In genomic region chr17:74268052-74268451, GRCh38 we compare ENCODE assay signal across 33 cellular contexts. TPM values are rescaled to one million over a fixed set of nuclear protein-coding genes. Genes with fewer than 3 reads are reported as not detected.
DNase-seq lines count a peak whose midpoint lies in the region; ATAC-seq and TF ChIP-seq lines count a peak whose summit lies in the region.
"Had no signal": no experiment of that assay in that cellular context is flagged by ENCODE, and none has a peak within 500 bp of the region (broad histone marks: within the 10 kb centered on the region; RNA-seq: fewer than 3 reads in every experiment).

No MANE protein-coding gene starts in this region.

- H3K27me3 ChIP-seq in lower lobe of right lung (ENCODE audit: low read depth) (no peaks in the 10 kb centered on the region), left ventricle myocardium inferior (ENCODE audit: low read depth) (peaks cover 3% of the 10 kb centered on the region)
- H3K27me3 ChIP-seq: BLaER1, SJCRH30 had no signal

- peaks cover 17% of the 10 kb centered on the region for H3K4me1 Mint-ChIP-seq in T-helper 17 cell
- H3K4me1 Mint-ChIP-seq: IgD-negative memory B cell had no signal

- H3K4me3 Mint-ChIP-seq in T-helper 17 cell = peak overlapping the region; percentile 47
- H3K4me3 Mint-ChIP-seq: IgD-negative memory B cell had no signal

- H3K27ac ChIP-seq in lower lobe of right lung (peak overlapping the region; percentile 58), temporal lobe (ENCODE audit: low read depth, low read length) (peak overlapping the region; percentile 20), left ventricle myocardium inferior (replicated peaks) (no peak overlapping the region)
- H3K27ac ChIP-seq: BLaER1, HL-60, KMS-11, PC-9, SJCRH30 had no signal

- H3K9me3 ChIP-seq in T-helper 17 cell (ENCODE audit: control insufficient read depth, low read length, poor library complexity, severe bottlenecking) (no peaks in the 10 kb centered on the region), lower lobe of right lung (no peaks in the 10 kb centered on the region), left ventricle myocardium inferior (replicated peaks) (no peaks in the 10 kb centered on the region)
- H3K9me3 ChIP-seq: SJCRH30 had no signal

- no peaks in the 10 kb centered on the region for H3K36me3 Mint-ChIP-seq in T-helper 17 cell (ENCODE audit: low read depth)
- H3K36me3 Mint-ChIP-seq: CD4-positive, alpha-beta memory T cell; IgD-negative memory B cell had no signal

- TF ChIP-seq CTCF in lower lobe of right lung (IDR thresholded peaks at IDR 0.05) (no peak), left ventricle myocardium inferior (IDR thresholded peaks at IDR 0.05; ENCODE audit: borderline replicate concordance) (no peak)

- no peaks in the 10 kb centered on the region for H3K36me3 ChIP-seq in lower lobe of right lung
- no peaks in the 10 kb centered on the region for H3K36me3 ChIP-seq in left ventricle myocardium inferior
- H3K36me3 ChIP-seq: BLaER1, SJCRH30 had no signal

- H3K27ac Mint-ChIP-seq in T-helper 17 cell = peak overlapping the region; percentile 81
- H3K27ac Mint-ChIP-seq: IgD-negative memory B cell had no signal

- DNase-seq in NCI-H2171 treated with DMSO at 0.1 percent for 48 hours (lab: John Stamatoyannopoulos, UW) (peak; percentile 38), NCI-H2171 (lab: John Stamatoyannopoulos, UW) (no peak), T-helper 17 cell (no peak), lower lobe of right lung (peak; percentile 71), islet precursor cell (no peak), left ventricle myocardium inferior (no peak)
- DNase-seq: CD4-positive, alpha-beta memory T cell; COR-L47; EL; GDM1; GOT3; NCI-H1048; NCI-H1417; NCI-H1694; NCI-H2029 treated with DMSO at 0.1 percent for 48 hours; NCI-H446; NCI-H524 treated with DMSO at 0.1 percent for 48 hours; NCI-H774; NK-92 treated with Interleukin-12 subunit alpha and Interleukin-12 subunit beta, amount 100 ng/mL, for 24 hours had no signal

- intact Hi-C loops in lower lobe of right lung (cut with DNase I) = no loop called here
- intact Hi-C loops in left ventricle myocardium inferior (cut with micrococcal nuclease) = no loop called here

- H3K27me3 Mint-ChIP-seq in T-helper 17 cell = peaks cover 7% of the 10 kb centered on the region
- H3K27me3 Mint-ChIP-seq: CD4-positive, alpha-beta memory T cell had no signal

- H3K4me1 ChIP-seq in lower lobe of right lung (peaks cover 14% of the 10 kb centered on the region), left ventricle myocardium inferior (peaks cover 18% of the 10 kb centered on the region)

- ATAC-seq in T-helper 17 cell (no peak), lower lobe of right lung (peak; percentile 52 to 73), HG03139 (IDR thresholded peaks at IDR 0.05; ENCODE audit: unreplicated experiment) (no peak)
- ATAC-seq: GM12878, HCT116, Right ventricle myocardium inferior, SK-N-SH treated with all-trans-retinoic acid at 6 μM for 48 hours had no signal

- H3K4me3 ChIP-seq in lower lobe of right lung (no peak overlapping the region), left ventricle myocardium inferior (no peak overlapping the region)
- H3K4me3 ChIP-seq: BLaER1, GM12878, PC-9, SJCRH30 had no signal

RNA-seq across cellular contexts. Expression of gene DNAI2, which starts 6.0 kb away (rescaled TPM):
- total RNA-seq in T-helper 17 cell (1 to 10 TPM; 4.1 to 4.2 TPM), lower lobe of right lung (6.2 TPM), temporal lobe (0.25 TPM), left ventricle myocardium inferior (not detected)
- total RNA-seq: A172, PC-9, Right ventricle myocardium inferior, RPMI7951, SJCRH30 had no signal

RNA-seq across cellular contexts. Expression of gene TTYH2, which starts 54.7 kb away (rescaled TPM):
- 10 to 100 TPM; 19.8 to 23.2 TPM for total RNA-seq in T-helper 17 cell
- 7.7 TPM for total RNA-seq in lower lobe of right lung
- total RNA-seq in temporal lobe = 6.4 TPM
- total RNA-seq in left ventricle myocardium inferior = 28.1 TPM

RNA-seq across cellular contexts. Expression of gene KIF19, which starts 58.0 kb away (rescaled TPM):
- total RNA-seq in T-helper 17 cell (1 to 10 TPM; 2.3 to 2.8 TPM), lower lobe of right lung (3.6 TPM), temporal lobe (under 0.01 TPM), left ventricle myocardium inferior (0.08 TPM)
- total RNA-seq: A172, PC-9, RPMI7951, SJCRH30 had no signal

Comparison
In these comparisons a context has a peak if more than half of its experiments do, and no peak if none do; other contexts are left out.
1. DNase-seq: peak in NCI-H2171 treated with DMSO at 0.1 percent for 48 hours (single experiment) and lower lobe of right lung (single experiment); none in NCI-H2171 (single experiment), T-helper 17 cell (0 of 3), islet precursor cell (single experiment) and left ventricle myocardium inferior (single experiment).
2. ATAC-seq: peak in lower lobe of right lung (2 of 2); none in T-helper 17 cell (single experiment) and HG03139 (single experiment).